In genomic region chr11:19953909-19954308, GRCh38 we compare ENCODE assay signal across 9 cellular contexts.
DNase-seq lines count a peak whose midpoint lies in the region; ATAC-seq and TF ChIP-seq lines count a peak whose summit lies in the region.
"Had no signal": no experiment of that assay in that cellular context is flagged by ENCODE, and none has a peak within 500 bp of the region (broad histone marks: within the 10 kb centered on the region; RNA-seq: fewer than 3 reads in every experiment).

No MANE protein-coding gene starts in this region.

- H3K4me2 ChIP-seq in GM23338, result peak overlapping the region; percentile 53; the same call in 1 of the 2 replicates
- H3K4me2 ChIP-seq: KMS-11 had no signal

- peaks cover 8% of the 10 kb centered on the region; the same call in 1 of the 2 replicates for H4K20me1 ChIP-seq in GM23338 (replicated peaks; ENCODE audit: insufficient read depth)

- H3K4me1 Mint-ChIP-seq in GM23338 (peaks cover 60% of the 10 kb centered on the region), endodermal cell (peaks cover 25% of the 10 kb centered on the region)

- H2AFZ ChIP-seq in GM23338, result no peak overlapping the region

- H3K27ac Mint-ChIP-seq in GM23338, result peak overlapping the region; percentile 88
- H3K27ac Mint-ChIP-seq in endodermal cell, result peak overlapping the region; percentile 94

- H3K4me3 Mint-ChIP-seq in GM23338 (peak overlapping the region; percentile 25; the same call in 1 of the 3 replicates), endodermal cell (no peak overlapping the region)

- ATAC-seq in GM23338 (peak; percentile 66), HG02840 (IDR thresholded peaks at IDR 0.05; ENCODE audit: low FRiP score, unreplicated experiment) (no peak), HG02973 (IDR thresholded peaks at IDR 0.05; ENCODE audit: unreplicated experiment) (no peak)

- peaks cover 13% of the 10 kb centered on the region; the same call in 1 of the 2 replicates for H3K79me2 ChIP-seq in GM23338 (replicated peaks; ENCODE audit: insufficient read depth)

- 48% methylated on average over 2 of the region's 2 CpGs; no CpG with 5 or more reads in 1 of the 2 experiments for WGBS in endodermal cell (ENCODE audit: insufficient coverage in 1 of 2, insufficient read length in 1 of 2), 2 experiments

- H3K36me3 ChIP-seq in GM23338 (ENCODE audit: insufficient read depth) (no peaks in the 10 kb centered on the region; the same call in 1 of the 2 replicates), endodermal cell (ENCODE audit: control insufficient read depth, insufficient read depth, low read length) (no peaks in the 10 kb centered on the region)

- no peaks in the 10 kb centered on the region for H3K9me2 ChIP-seq in GM23338 (ENCODE audit: insufficient read depth)

- peaks cover 26% of the 10 kb centered on the region for H3K36me3 Mint-ChIP-seq in GM23338 (ENCODE audit: low read depth)
- H3K36me3 Mint-ChIP-seq in endodermal cell (ENCODE audit: low read depth), result no peaks in the 10 kb centered on the region

- no peaks in the 10 kb centered on the region for H3K9me3 Mint-ChIP-seq in GM23338
- H3K9me3 Mint-ChIP-seq in endodermal cell, result no peaks in the 10 kb centered on the region

- H3K9me3 ChIP-seq in endodermal cell (ENCODE audit: control insufficient read depth, low read length), result no peaks in the 10 kb centered on the region

- H3K27me3 Mint-ChIP-seq in GM23338 (ENCODE audit: insufficient read depth, low read depth, poor library complexity) (peaks cover 6% of the 10 kb centered on the region), endodermal cell (ENCODE audit: insufficient read depth) (no peaks in the 10 kb centered on the region)

- H3K27me3 ChIP-seq in GM23338 (ENCODE audit: insufficient read depth), result no peaks in the 10 kb centered on the region
- H3K27me3 ChIP-seq in endodermal cell (ENCODE audit: control insufficient read depth, insufficient read depth, low read length, poor library complexity, severe bottlenecking), result no peaks in the 10 kb centered on the region

- 0 out of 2 replicates have a peak, but pooled peaks cover 7% of the 10 kb centered on the region for H3F3A ChIP-seq in GM23338 (replicated peaks; ENCODE audit: low read depth)

- H3K9ac ChIP-seq in endodermal cell (ENCODE audit: extremely low read depth, low read length, poor library complexity, severe bottlenecking), result no peak overlapping the region
- H3K9ac ChIP-seq: KMS-11 had no signal

- H3K27ac ChIP-seq in GM23338 (ENCODE audit: low read depth), result no peak overlapping the region
- no peak overlapping the region for H3K27ac ChIP-seq in endodermal cell (ENCODE audit: low read depth, low read length)
- H3K27ac ChIP-seq: KMS-11 had no signal

- no peak overlapping the region for H3K4me3 ChIP-seq in GM23338
- no peak overlapping the region for H3K4me3 ChIP-seq in endodermal cell (ENCODE audit: low read length)

- TF ChIP-seq CTCF in GM23338 (conservative IDR thresholded peaks at IDR 0.05; ENCODE audit: low read depth in 2 of 2) (peak; percentile 49 to 57), endodermal cell (conservative IDR thresholded peaks at IDR 0.05) (peak; percentile 82)

- H3K4me1 ChIP-seq in GM23338 (ENCODE audit: insufficient read depth) (peaks cover 35% of the 10 kb centered on the region), endodermal cell (ENCODE audit: control insufficient read depth, insufficient read depth, low read length) (peaks cover 13% of the 10 kb centered on the region)

- DNase-seq in GM23338 (ENCODE audit: low spot score) (peak; percentile 71), NCI-H510A treated with DMSO at 0.1 percent for 48 hours (lab: John Stamatoyannopoulos, UW) (peak; percentile 54), endodermal cell (peak; percentile 71), midbrain (lab: John Stamatoyannopoulos, UW) (peak; percentile 79)
- no peak for DNase-seq in activated T-cell treated with anti-CD3 and anti-CD28 coated beads, Interleukin-2, amount 50 U/mL, for 48 hours
- DNase-seq in stimulated activated CD4-positive, alpha-beta T cell treated with anti-CD3 and anti-CD28 coated beads, Interleukin-4, amount 100 ng/mL, for 4 hours, result no peak

TF ChIP-seq in GM23338, 12 proteins besides CTCF, POLR2A, EP300 and RAD21:
- TF ChIP-seq POLR2AphosphoS5 (IDR thresholded peaks at IDR 0.05; ENCODE audit: low read depth) (no peak), EZH2 (IDR thresholded peaks at IDR 0.05; ENCODE audit: low read depth, unreplicated experiment) (no peak), CREB1 (CRISPR knock-in tag; IDR thresholded peaks at IDR 0.05; ENCODE audit: low read depth) (0 out of 2 replicates have a peak, but pooled peaks have one; percentile 9), NANOG (IDR thresholded peaks at IDR 0.05; ENCODE audit: borderline replicate concordance) (no peak)

Comparison
In these comparisons a context has a peak if more than half of its experiments do, and no peak if none do; other contexts are left out.
1. DNase-seq: peak in GM23338 (single experiment), NCI-H510A treated with DMSO at 0.1 percent for 48 hours (single experiment), endodermal cell (single experiment) and midbrain (single experiment); none in activated T-cell treated with anti-CD3 and anti-CD28 coated beads, Interleukin-2, amount 50 U/mL, for 48 hours (0 of 2) and stimulated activated CD4-positive, alpha-beta T cell treated with anti-CD3 and anti-CD28 coated beads, Interleukin-4, amount 100 ng/mL, for 4 hours (0 of 2).